In genomic region chr11:87739766-87740165, GRCh38 we compare ENCODE assay signal across 26 cellular contexts.
A peak's percentile ranks its signal among the peaks of the same experiment; 100 is the strongest.
DNase-seq lines count a peak whose midpoint lies in the region; ATAC-seq and TF ChIP-seq lines count a peak whose summit lies in the region.
"Had no signal": no experiment of that assay in that cellular context is flagged by ENCODE, and none has a peak within 500 bp of the region (broad histone marks: within the 10 kb centered on the region; RNA-seq: fewer than 3 reads in every experiment).

No MANE protein-coding gene starts in this region.

- H2AFZ ChIP-seq in PC-3 (ENCODE audit: low read length) = no peak overlapping the region

- CTCF ChIA-PET in PC-3 (lab: Charles Lee) = no interaction called here

- no peak overlapping the region for H3K4me2 ChIP-seq in PC-3 (ENCODE audit: low read length)
- H3K4me2 ChIP-seq: A549, SK-N-SH had no signal

- no peaks in the 10 kb centered on the region for H3K79me2 ChIP-seq in PC-3 (ENCODE audit: low read length)

- no TSS peak for BruUV-seq in PC-3 (replicated peaks; lab: Mats Ljungman, UMichigan)

- no peaks in the 10 kb centered on the region for H3K36me3 ChIP-seq in PC-3 (ENCODE audit: low read depth, low read length)
- H3K36me3 ChIP-seq: Peyer's patch had no signal

- no peaks in the 10 kb centered on the region for H4K20me1 ChIP-seq in PC-3 (ENCODE audit: low read length)

- intact Hi-C loops in PC-3 (cut with micrococcal nuclease) = loop anchor here (1.0 kb wide), 1 partner anchor 81 kb away; no protein-coding TSS in a partner anchor

- no peak overlapping the region for H3K9ac ChIP-seq in PC-3 (ENCODE audit: low read length)
- H3K9ac ChIP-seq: SK-N-SH had no signal

- POLR2A ChIA-PET in PC-3 (lab: Charles Lee; ENCODE audit: unreplicated experiment) = no interaction called here

- TF ChIP-seq CTCF in PC-3 (conservative IDR thresholded peaks at IDR 0.05; ENCODE audit: low read depth, low read length) = no peak
- no peak for TF ChIP-seq CTCF in astrocyte of the spinal cord (IDR thresholded peaks at IDR 0.05; ENCODE audit: low read depth, low read length)

- no peaks in the 10 kb centered on the region for H3K4me1 ChIP-seq in PC-3 (ENCODE audit: insufficient read depth, low read length)
- H3K4me1 ChIP-seq: A549 had no signal

- H3F3A ChIP-seq in PC-3 (ENCODE audit: low read length, unreplicated experiment) = no peaks in the 10 kb centered on the region

- no peaks in the 10 kb centered on the region for H3K9me3 ChIP-seq in PC-3 (ENCODE audit: low read length)
- H3K9me3 ChIP-seq: A549, Peyer's patch, SK-N-SH had no signal

- in situ Hi-C loops in astrocyte of the spinal cord (cut with HindIII; ENCODE audit: low sequenced_read_pairs) = no loop called here

- no peak overlapping the region for H3K27ac ChIP-seq in PC-3 (ENCODE audit: low read length)
- H3K27ac ChIP-seq: A549, Peyer's patch had no signal

- ATAC-seq in PC-3 (peak; percentile 9; the same call in 1 of the 2 replicates), HG03108 (IDR thresholded peaks at IDR 0.05; ENCODE audit: unreplicated experiment) (no peak)
- ATAC-seq: A549, GM12878, HepG2, K562 had no signal

- DNase-seq in HT-29 (ENCODE audit: low spot score) = peak; percentile 25
- no peak for DNase-seq in PC-3
- DNase-seq in astrocyte of the spinal cord (ENCODE audit: low read depth, low spot score) = peak; percentile 13
- DNase-seq in stromal cell of bone marrow (ENCODE audit: low read depth) = peak; percentile 4
- DNase-seq in activated CD4-positive, alpha-beta T cell treated with anti-CD3 and anti-CD28 coated beads for 48 hours = no peak
- no peak for DNase-seq in GDM1 (lab: John Stamatoyannopoulos, UW)
- DNase-seq: AML-193; C1 segment of cervical spinal cord; CD4-positive, alpha-beta memory T cell; COR-L47; DMS53; HCEC 1CT; MM.1S; NCI-H1417; NCI-H1694; NCI-H2029 treated with DMSO at 0.1 percent for 48 hours; NCI-H526 treated with DMSO at 0.1 percent for 48 hours; Peyer's patch; SIG-M5; SK-N-SH; SW 1271 had no signal

- H3K9me2 ChIP-seq in PC-3 (replicated peaks; ENCODE audit: low read length) = no peaks in the 10 kb centered on the region
- H3K9me2 ChIP-seq: SK-N-SH had no signal

- H3K27me3 ChIP-seq in PC-3 (ENCODE audit: low read length) = no peaks in the 10 kb centered on the region
- H3K27me3 ChIP-seq: Peyer's patch had no signal

- H3K4me3 ChIP-seq in PC-3 (ENCODE audit: low read length) (no peak overlapping the region), astrocyte of the spinal cord (ENCODE audit: low read depth, low read length) (no peak overlapping the region)
- H3K4me3 ChIP-seq: A549, GM12878, K562, Peyer's patch had no signal

Comparison
In these comparisons a context has a peak if more than half of its experiments do, and no peak if none do; other contexts are left out.
1. DNase-seq: peak in HT-29 (single experiment), astrocyte of the spinal cord (single experiment) and stromal cell of bone marrow (single experiment); none in PC-3 (single experiment), activated CD4-positive, alpha-beta T cell treated with anti-CD3 and anti-CD28 coated beads for 48 hours (single experiment) and GDM1 (single experiment).